ENCODE assay signal across 8 cellular contexts in the genomic region with DNA sequence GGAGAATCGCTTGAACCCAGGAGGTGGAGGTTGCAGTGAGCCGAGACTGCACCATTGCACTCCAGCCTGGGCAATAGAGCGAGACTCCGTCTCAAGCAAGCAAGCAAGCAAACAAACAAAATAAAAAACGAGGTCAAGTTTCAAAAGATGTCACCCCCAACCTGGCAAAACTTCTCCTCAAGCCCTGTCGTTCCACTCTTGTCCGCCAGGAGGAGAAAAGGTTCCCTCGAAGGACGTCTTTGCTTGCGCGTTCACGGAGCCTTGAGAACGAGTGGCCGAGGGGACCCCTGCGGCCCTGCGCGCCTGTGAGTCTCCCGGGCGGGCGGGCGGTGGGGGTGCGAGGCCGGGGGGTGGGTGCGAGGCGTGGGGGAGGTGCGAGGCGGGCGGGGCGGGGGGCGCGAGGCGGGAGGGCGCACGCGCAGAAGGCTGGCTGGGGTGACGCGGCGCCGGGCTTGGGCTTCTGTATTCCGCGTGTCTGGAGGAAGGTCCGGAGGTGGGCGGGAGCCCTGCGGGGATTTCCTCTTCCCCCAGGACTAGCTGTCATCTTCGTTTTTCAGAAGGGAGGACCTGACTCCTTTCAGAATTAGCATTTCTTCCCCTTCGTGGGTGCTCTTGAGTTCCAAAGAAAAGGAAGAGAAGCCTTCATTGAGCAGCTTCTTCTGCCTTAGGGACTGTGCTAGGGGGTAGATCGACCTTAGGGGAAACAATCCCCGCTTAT. TPM values are rescaled to one million over a fixed set of nuclear protein-coding genes. Genes with fewer than 3 reads are reported as not detected.
A peak's percentile ranks its signal among the peaks of the same experiment; 100 is the strongest.
DNase-seq lines count a peak whose midpoint lies in the region; ATAC-seq and TF ChIP-seq lines count a peak whose summit lies in the region.

No MANE protein-coding gene starts in this region.

- no TSS peak for BruUV-seq in A673 (replicated peaks; lab: Mats Ljungman, UMichigan)

- no peaks in the 10 kb centered on the region for H3K36me3 Mint-ChIP-seq in activated T-helper 17 cell treated with anti-CD3 and anti-CD28 coated beads, Interleukin-2, amount 50 U/mL, for 72 hours (ENCODE audit: low read depth)
- H3K36me3 Mint-ChIP-seq in natural killer cell treated with Interleukin-12 subunit alpha and Interleukin-12 subunit beta and Interleukin-15 and Interleukin-18, amount 100 ng/mL, for 72 hours = no peaks in the 10 kb centered on the region
- H3K36me3 Mint-ChIP-seq in stimulated activated memory B cell treated with anti-CD40 and anti-IgM and Interleukin-4, amounts not matched to agents 10 μg/mL and 1 μg/mL and 100 μg/mL, for 72 hours = no peaks in the 10 kb centered on the region

- H3K9me3 ChIP-seq in A673 (ENCODE audit: low read depth, low read length, poor library complexity, severe bottlenecking) = no peaks in the 10 kb centered on the region

- POLR2A ChIA-PET in A673 (lab: Charles Lee; ENCODE audit: low non-redundant PET) = no interaction called here

- H3K27me3 Mint-ChIP-seq in activated T-helper 17 cell treated with anti-CD3 and anti-CD28 coated beads, Interleukin-2, amount 50 U/mL, for 72 hours = no peaks in the 10 kb centered on the region
- H3K27me3 Mint-ChIP-seq in natural killer cell treated with Interleukin-12 subunit alpha and Interleukin-12 subunit beta and Interleukin-15 and Interleukin-18, amount 100 ng/mL, for 72 hours = peaks cover 0 to 2% of the 10 kb centered on the region in 2 donors
- peaks cover 16% of the 10 kb centered on the region for H3K27me3 Mint-ChIP-seq in stimulated activated memory B cell treated with anti-CD40 and anti-IgM and Interleukin-4, amounts not matched to agents 10 μg/mL and 1 μg/mL and 100 μg/mL, for 72 hours

- peak; percentile 51 for ATAC-seq in GM18861 (IDR thresholded peaks at IDR 0.05; ENCODE audit: unreplicated experiment)
- ATAC-seq in activated T-helper 17 cell treated with anti-CD3 and anti-CD28 coated beads, Interleukin-2, amount 50 U/mL, for 72 hours (replicated peaks) = peak; percentile 95
- ATAC-seq in natural killer cell treated with Interleukin-12 subunit alpha and Interleukin-12 subunit beta and Interleukin-15 and Interleukin-18, amount 100 ng/mL, for 72 hours = peak; percentile 89 to 91
- peak; percentile 94 for ATAC-seq in stimulated activated memory B cell treated with anti-CD40 and anti-IgM and Interleukin-4, amounts not matched to agents 10 μg/mL and 1 μg/mL and 100 μg/mL, for 72 hours

- peaks cover 14% of the 10 kb centered on the region for H3K4me1 Mint-ChIP-seq in activated T-helper 17 cell treated with anti-CD3 and anti-CD28 coated beads, Interleukin-2, amount 50 U/mL, for 72 hours
- peaks cover 10 to 16% of the 10 kb centered on the region in 2 donors for H3K4me1 Mint-ChIP-seq in natural killer cell treated with Interleukin-12 subunit alpha and Interleukin-12 subunit beta and Interleukin-15 and Interleukin-18, amount 100 ng/mL, for 72 hours (ENCODE audit: low read depth in 2 of 2)
- H3K4me1 Mint-ChIP-seq in stimulated activated memory B cell treated with anti-CD40 and anti-IgM and Interleukin-4, amounts not matched to agents 10 μg/mL and 1 μg/mL and 100 μg/mL, for 72 hours = peaks cover 28% of the 10 kb centered on the region

- peak overlapping the region; percentile 85 for H3K27ac Mint-ChIP-seq in activated T-helper 17 cell treated with anti-CD3 and anti-CD28 coated beads, Interleukin-2, amount 50 U/mL, for 72 hours
- H3K27ac Mint-ChIP-seq in natural killer cell treated with Interleukin-12 subunit alpha and Interleukin-12 subunit beta and Interleukin-15 and Interleukin-18, amount 100 ng/mL, for 72 hours = peak overlapping the region; percentile 67 to 81
- H3K27ac Mint-ChIP-seq in stimulated activated memory B cell treated with anti-CD40 and anti-IgM and Interleukin-4, amounts not matched to agents 10 μg/mL and 1 μg/mL and 100 μg/mL, for 72 hours = peak overlapping the region; percentile 78

- DNase-seq in A673 (ENCODE audit: low spot score) (peak; percentile 94), HuH-7 (ENCODE audit: low spot score) (peak; percentile 73), RPMI7951 (ENCODE audit: low read depth) (peak; percentile 66), fibroblast of the conjunctiva (ENCODE audit: low read depth) (peak; percentile 47)
- DNase-seq in natural killer cell treated with Interleukin-12 subunit alpha and Interleukin-12 subunit beta and Interleukin-15 and Interleukin-18, amount 100 ng/mL, for 72 hours (ENCODE audit: low spot score) = peak; percentile 86

- H3K27ac ChIP-seq in A673 (ENCODE audit: low read depth, low read length, poor library complexity, severe bottlenecking) = no peak overlapping the region

- H3K4me3 ChIP-seq in A673 (ENCODE audit: low read depth, low read length, poor library complexity, severe bottlenecking) = peak overlapping the region; percentile 42

- H3K4me1 ChIP-seq in A673 (ENCODE audit: insufficient read depth, low read length, poor library complexity, severe bottlenecking) = peaks cover 4% of the 10 kb centered on the region

- peak; percentile 67 for TF ChIP-seq CTCF in A673 (conservative IDR thresholded peaks at IDR 0.05; ENCODE audit: low read depth, low read length)

- no peaks in the 10 kb centered on the region for H3K9me3 Mint-ChIP-seq in activated T-helper 17 cell treated with anti-CD3 and anti-CD28 coated beads, Interleukin-2, amount 50 U/mL, for 72 hours
- no peaks in the 10 kb centered on the region for H3K9me3 Mint-ChIP-seq in natural killer cell treated with Interleukin-12 subunit alpha and Interleukin-12 subunit beta and Interleukin-15 and Interleukin-18, amount 100 ng/mL, for 72 hours
- H3K9me3 Mint-ChIP-seq in stimulated activated memory B cell treated with anti-CD40 and anti-IgM and Interleukin-4, amounts not matched to agents 10 μg/mL and 1 μg/mL and 100 μg/mL, for 72 hours = no peaks in the 10 kb centered on the region

- intact Hi-C loops in A673 (cut with micrococcal nuclease; ENCODE audit: unreplicated experiment) = no loop called here

- CTCF ChIA-PET in A673 (lab: Charles Lee) = interaction anchor here (0.9 kb wide), 1 partner anchor 30 kb away, joined by 4 read pairs; no protein-coding TSS in a partner anchor

- H3K36me3 ChIP-seq in A673 (ENCODE audit: insufficient read depth, low read length, poor library complexity, severe bottlenecking) = no peaks in the 10 kb centered on the region

- H3K4me3 Mint-ChIP-seq in activated T-helper 17 cell treated with anti-CD3 and anti-CD28 coated beads, Interleukin-2, amount 50 U/mL, for 72 hours = peak overlapping the region; percentile 79
- H3K4me3 Mint-ChIP-seq in natural killer cell treated with Interleukin-12 subunit alpha and Interleukin-12 subunit beta and Interleukin-15 and Interleukin-18, amount 100 ng/mL, for 72 hours = peak overlapping the region; percentile 85
- H3K4me3 Mint-ChIP-seq in stimulated activated memory B cell treated with anti-CD40 and anti-IgM and Interleukin-4, amounts not matched to agents 10 μg/mL and 1 μg/mL and 100 μg/mL, for 72 hours = peak overlapping the region; percentile 80

- no peaks in the 10 kb centered on the region for H3K27me3 ChIP-seq in A673 (replicated peaks; ENCODE audit: insufficient read depth, low read depth, low read length, poor library complexity)

RNA-seq across cellular contexts. Expression of gene SLC52A1, which starts 3.7 kb away (rescaled TPM):
- not detected in 2 replicates for total RNA-seq in A673 (2021)
- total RNA-seq in RPMI7951 (2014; rRNA removed; shearing (Covaris generic)) = not detected in 2 replicates
- under 1 TPM; 0.11 to 0.26 TPM for total RNA-seq in activated T-helper 17 cell treated with anti-CD3 and anti-CD28 coated beads, Interleukin-2, amount 50 U/mL, for 72 hours
- not detected for total RNA-seq in natural killer cell treated with Interleukin-12 subunit alpha and Interleukin-12 subunit beta and Interleukin-15 and Interleukin-18, amount 100 ng/mL, for 72 hours

RNA-seq across cellular contexts. Expression of gene KIF1C, which starts 33.8 kb away (rescaled TPM):
- 92.6 and 95.9 TPM in 2 replicates for total RNA-seq in A673 (2021)
- total RNA-seq in RPMI7951 (2014; rRNA removed; shearing (Covaris generic)) = 21.4 and 32.9 TPM in 2 replicates
- total RNA-seq in activated T-helper 17 cell treated with anti-CD3 and anti-CD28 coated beads, Interleukin-2, amount 50 U/mL, for 72 hours = 10 to 100 TPM; 47.4 to 54.4 TPM
- total RNA-seq in natural killer cell treated with Interleukin-12 subunit alpha and Interleukin-12 subunit beta and Interleukin-15 and Interleukin-18, amount 100 ng/mL, for 72 hours = 10 to 100 TPM; 39.4 to 80.3 TPM

RNA-seq across cellular contexts. Expression of gene INCA1, which starts 34.2 kb away (rescaled TPM):
- 0.62 and 0.72 TPM in 2 replicates for total RNA-seq in A673 (2021)
- 0.24 TPM in 1 of 2 replicates, not detected in the other for total RNA-seq in RPMI7951 (2014; rRNA removed; shearing (Covaris generic))
- under 1 TPM; 0.61 to 0.69 TPM for total RNA-seq in activated T-helper 17 cell treated with anti-CD3 and anti-CD28 coated beads, Interleukin-2, amount 50 U/mL, for 72 hours
- under 1 TPM; 0.31 to 0.56 TPM for total RNA-seq in natural killer cell treated with Interleukin-12 subunit alpha and Interleukin-12 subunit beta and Interleukin-15 and Interleukin-18, amount 100 ng/mL, for 72 hours

RNA-seq across cellular contexts. Expression of gene CAMTA2, which starts 44.0 kb away (rescaled TPM):
- 16.3 and 24.8 TPM in 2 replicates for total RNA-seq in A673 (2021)
- total RNA-seq in RPMI7951 (2014; rRNA removed; shearing (Covaris generic)) = 2.9 and 3.9 TPM in 2 replicates
- total RNA-seq in activated T-helper 17 cell treated with anti-CD3 and anti-CD28 coated beads, Interleukin-2, amount 50 U/mL, for 72 hours = 100 to 1,000 TPM in 1 of 2 donors, 10 to 100 TPM in 1; 66.9 to 103 TPM
- total RNA-seq in natural killer cell treated with Interleukin-12 subunit alpha and Interleukin-12 subunit beta and Interleukin-15 and Interleukin-18, amount 100 ng/mL, for 72 hours = 10 to 100 TPM; 51.0 to 87.9 TPM

RNA-seq across cellular contexts. Expression of gene ZFP3, which starts 46.7 kb away (rescaled TPM):
- total RNA-seq in A673 (2021) = 8.4 and 8.9 TPM in 2 replicates
- total RNA-seq in RPMI7951 (2014; rRNA removed; shearing (Covaris generic)) = 0.36 and 0.39 TPM in 2 replicates
- 1 to 10 TPM; 1.4 to 1.9 TPM for total RNA-seq in activated T-helper 17 cell treated with anti-CD3 and anti-CD28 coated beads, Interleukin-2, amount 50 U/mL, for 72 hours
- 1 to 10 TPM; 2.0 to 4.9 TPM for total RNA-seq in natural killer cell treated with Interleukin-12 subunit alpha and Interleukin-12 subunit beta and Interleukin-15 and Interleukin-18, amount 100 ng/mL, for 72 hours
